Comparison of ENCODE assay signal across 19 cellular contexts in the genomic region with DNA sequence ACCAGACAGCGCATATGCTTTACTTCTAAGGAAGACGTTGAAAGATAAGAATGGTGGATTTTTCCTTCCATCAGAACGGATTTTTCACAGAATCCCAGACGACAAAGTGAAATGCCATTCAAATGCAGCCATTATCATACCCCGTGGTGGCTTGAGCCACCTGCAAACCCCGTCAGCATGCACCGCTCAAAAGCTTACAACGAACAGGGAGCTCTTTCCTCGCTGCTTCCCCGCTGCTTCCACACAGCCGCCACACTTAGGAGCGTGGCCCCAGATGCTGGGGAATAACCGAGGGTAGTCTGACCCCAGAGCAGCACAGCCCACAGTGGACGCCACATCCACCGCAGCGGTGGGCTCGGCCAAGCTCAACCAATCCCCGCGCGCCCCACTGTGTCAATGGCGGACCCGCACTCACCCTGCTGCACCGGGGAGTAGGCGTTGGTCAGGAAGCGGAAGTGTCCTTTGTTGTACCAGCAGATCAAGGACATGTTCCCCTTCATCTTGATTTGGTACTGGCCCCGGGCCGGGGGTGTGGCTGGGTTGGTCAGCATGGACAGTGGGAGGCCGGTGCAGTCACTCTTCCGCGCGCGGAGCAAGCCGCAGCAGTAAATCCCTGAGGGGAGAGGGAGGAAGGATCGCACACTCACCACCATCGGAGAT.
A peak's percentile ranks its signal among the peaks of the same experiment; 100 is the strongest.
DNase-seq lines count a peak whose midpoint lies in the region; ATAC-seq, FAIRE-seq and TF ChIP-seq lines count a peak whose summit lies in the region.
"Had no signal": no experiment of that assay in that cellular context is flagged by ENCODE, and none has a peak within 500 bp of the region (broad histone marks: within the 10 kb centered on the region; RNA-seq: fewer than 3 reads in every experiment).

No MANE protein-coding gene starts in this region.

- TF ChIP-seq POLR2A in H54 (IDR thresholded peaks at IDR 0.05; ENCODE audit: low read depth, low read length) = no peak

- FAIRE-seq in pancreas (lab: Jason Lieb, UNC) (no peak), H54 (lab: Jason Lieb, UNC) (no peak)

- H3K27me3 Mint-ChIP-seq in brain = no peaks in the 10 kb centered on the region
- peaks cover 8 to 13% (median 9%) of the 10 kb centered on the region in 3 donors for H3K27me3 Mint-ChIP-seq in immature natural killer cell (ENCODE audit: low read depth in 3 of 3)

- peak overlapping the region in 8 of 11 experiments; percentile 7 to 59 (median 32); a peak in 8 of 22 replicates for H3K9ac ChIP-seq in BLaER1 treated with 17β-estradiol and CSF1 and Interleukin-3, amounts not matched to agents 10 nM and 100 nM

- H3K27ac Mint-ChIP-seq in brain (peak overlapping the region in 3 of 5 experiments; percentile 58 to 97 (median 96)), immature natural killer cell (no peak overlapping the region)
- H3K27ac Mint-ChIP-seq: activated naive CD4-positive, alpha-beta T cell treated with anti-CD3 and anti-CD28 coated beads, Interleukin-2, amount 50 U/mL, for 24 hours; CD4-positive, alpha-beta T cell had no signal

- peaks cover 0 to 20% (median 12%) of the 10 kb centered on the region in 10 experiments; a peak in 13 of 20 replicates for H3K4me1 ChIP-seq in BLaER1 treated with 17β-estradiol and CSF1 and Interleukin-3, amounts not matched to agents 10 nM and 100 nM
- no peaks in the 10 kb centered on the region for H3K4me1 ChIP-seq in pancreas

- H3K27ac ChIP-seq in BLaER1 treated with 17β-estradiol and CSF1 and Interleukin-3, amounts not matched to agents 10 nM and 100 nM = peak overlapping the region in 4 of 11 experiments; percentile 6 to 50 (median 14); a peak in 2 of 22 replicates
- no peak overlapping the region for H3K27ac ChIP-seq in pancreas
- H3K27ac ChIP-seq: HL-60 had no signal

- peaks cover 0 to 90% (median 0%) of the 10 kb centered on the region in 11 experiments; a peak in 4 of 22 replicates for H3K36me3 ChIP-seq in BLaER1 treated with 17β-estradiol and CSF1 and Interleukin-3, amounts not matched to agents 10 nM and 100 nM
- peaks cover 0 to 10% (median 0%) of the 10 kb centered on the region in 3 donors for H3K36me3 ChIP-seq in pancreas

- intact Hi-C loops in posterior vena cava (cut with DNase I) = loop anchor here in 1 of 2 donors (5.0 kb wide), 1 partner anchor 940 kb away; no protein-coding TSS in a partner anchor
- intact Hi-C loops in pancreas (cut with DNase I) = no loop called here

- peaks cover 33% of the 10 kb centered on the region for H3K36me3 Mint-ChIP-seq in brain
- H3K36me3 Mint-ChIP-seq in immature natural killer cell = no peaks in the 10 kb centered on the region
- H3K36me3 Mint-ChIP-seq: activated naive CD4-positive, alpha-beta T cell treated with anti-CD3 and anti-CD28 coated beads, Interleukin-2, amount 50 U/mL, for 24 hours had no signal

- DNase-seq in immature natural killer cell = peak in 1 of 3 donors; percentile 6
- peak; percentile 77 for DNase-seq in posterior vena cava (ENCODE audit: low spot score)
- DNase-seq in NCI-H2227 treated with DMSO at 0.1 percent for 48 hours (lab: John Stamatoyannopoulos, UW) = no peak
- no peak for DNase-seq in pancreas
- DNase-seq in H54 (ENCODE audit: insufficient read length, low spot score) = no peak
- DNase-seq: activated CD8-positive, alpha-beta memory T cell treated with anti-CD3 and anti-CD28 coated beads, Interleukin-2, amount 50 U/mL, for 4 hours; CD4-positive, alpha-beta T cell; DMS79 treated with DMSO at 0.1 percent for 48 hours; KG1; NCI-H1092; NCI-H82; stimulated activated CD4-positive, alpha-beta T cell treated with anti-CD3 and anti-CD28 coated beads, Interleukin-4, amount 100 ng/mL, for 4 hours; trophoblast cell had no signal

- peak overlapping the region in 3 of 5 experiments; percentile 15 to 78 (median 76) for H3K4me3 Mint-ChIP-seq in brain
- peak overlapping the region in 3 of 5 donors; percentile 3 to 68 (median 47) for H3K4me3 Mint-ChIP-seq in immature natural killer cell
- H3K4me3 Mint-ChIP-seq: activated naive CD4-positive, alpha-beta T cell treated with anti-CD3 and anti-CD28 coated beads, Interleukin-2, amount 50 U/mL, for 24 hours; CD4-positive, alpha-beta T cell had no signal

- peaks cover 0 to 8% (median 0%) of the 10 kb centered on the region in 11 experiments; a peak in 3 of 22 replicates for H3K27me3 ChIP-seq in BLaER1 treated with 17β-estradiol and CSF1 and Interleukin-3, amounts not matched to agents 10 nM and 100 nM
- no peaks in the 10 kb centered on the region for H3K27me3 ChIP-seq in pancreas

- no peak for ATAC-seq in pancreas
- ATAC-seq in GM21390 (IDR thresholded peaks at IDR 0.05; ENCODE audit: unreplicated experiment) = no peak
- ATAC-seq: SK-N-SH treated with all-trans-retinoic acid at 6 μM for 48 hours had no signal

- H3K9me3 Mint-ChIP-seq in brain (peaks cover 0 to 5% (median 0%) of the 10 kb centered on the region in 5 experiments), immature natural killer cell (no peaks in the 10 kb centered on the region)
- H3K9me3 Mint-ChIP-seq: activated naive CD4-positive, alpha-beta T cell treated with anti-CD3 and anti-CD28 coated beads, Interleukin-2, amount 50 U/mL, for 24 hours; CD4-positive, alpha-beta T cell had no signal

- peak overlapping the region; percentile 12 to 65 (median 54); a peak in 19 of 20 replicates for H3K4me3 ChIP-seq in BLaER1 treated with 17β-estradiol and CSF1 and Interleukin-3, amounts not matched to agents 10 nM and 100 nM
- H3K4me3 ChIP-seq in pancreas = no peak overlapping the region

- peaks cover 0 to 46% (median 0%) of the 10 kb centered on the region in 11 experiments; a peak in 1 of 22 replicates for H4K20me1 ChIP-seq in BLaER1 treated with 17β-estradiol and CSF1 and Interleukin-3, amounts not matched to agents 10 nM and 100 nM

- H3K4me2 ChIP-seq in BLaER1 treated with 17β-estradiol and CSF1 and Interleukin-3, amounts not matched to agents 10 nM and 100 nM = peak overlapping the region; percentile 48 to 82 (median 75)

- TF ChIP-seq CTCF in brain (conservative IDR thresholded peaks at IDR 0.05) (no peak), pancreas (IDR thresholded peaks at IDR 0.05) (no peak)

- no peaks in the 10 kb centered on the region for H3K9me3 ChIP-seq in BLaER1 treated with 17β-estradiol and CSF1 and Interleukin-3, amounts not matched to agents 10 nM and 100 nM (replicated peaks in 1 of 11)
- no peaks in the 10 kb centered on the region for H3K9me3 ChIP-seq in pancreas

- H3K4me1 Mint-ChIP-seq in brain (peaks cover 37% of the 10 kb centered on the region), immature natural killer cell (peaks cover 0 to 5% of the 10 kb centered on the region in 2 donors)
- H3K4me1 Mint-ChIP-seq: activated naive CD4-positive, alpha-beta T cell treated with anti-CD3 and anti-CD28 coated beads, Interleukin-2, amount 50 U/mL, for 24 hours had no signal

- WGBS in pancreas, 2 donors = 79 to 88% methylated on average over 35 of the region's 35 CpGs

Comparison
In these comparisons a context has a peak if more than half of its experiments do, and no peak if none do; other contexts are left out.
1. H3K4me3 ChIP-seq: peak in BLaER1 treated with 17β-estradiol and CSF1 and Interleukin-3, amounts not matched to agents 10 nM and 100 nM (10 of 10); none in pancreas (0 of 4).
2. H3K27ac Mint-ChIP-seq: peak in brain (3 of 5); none in immature natural killer cell (0 of 6).